Comparison of ENCODE assay signal across 8 cellular contexts in the genomic region with DNA sequence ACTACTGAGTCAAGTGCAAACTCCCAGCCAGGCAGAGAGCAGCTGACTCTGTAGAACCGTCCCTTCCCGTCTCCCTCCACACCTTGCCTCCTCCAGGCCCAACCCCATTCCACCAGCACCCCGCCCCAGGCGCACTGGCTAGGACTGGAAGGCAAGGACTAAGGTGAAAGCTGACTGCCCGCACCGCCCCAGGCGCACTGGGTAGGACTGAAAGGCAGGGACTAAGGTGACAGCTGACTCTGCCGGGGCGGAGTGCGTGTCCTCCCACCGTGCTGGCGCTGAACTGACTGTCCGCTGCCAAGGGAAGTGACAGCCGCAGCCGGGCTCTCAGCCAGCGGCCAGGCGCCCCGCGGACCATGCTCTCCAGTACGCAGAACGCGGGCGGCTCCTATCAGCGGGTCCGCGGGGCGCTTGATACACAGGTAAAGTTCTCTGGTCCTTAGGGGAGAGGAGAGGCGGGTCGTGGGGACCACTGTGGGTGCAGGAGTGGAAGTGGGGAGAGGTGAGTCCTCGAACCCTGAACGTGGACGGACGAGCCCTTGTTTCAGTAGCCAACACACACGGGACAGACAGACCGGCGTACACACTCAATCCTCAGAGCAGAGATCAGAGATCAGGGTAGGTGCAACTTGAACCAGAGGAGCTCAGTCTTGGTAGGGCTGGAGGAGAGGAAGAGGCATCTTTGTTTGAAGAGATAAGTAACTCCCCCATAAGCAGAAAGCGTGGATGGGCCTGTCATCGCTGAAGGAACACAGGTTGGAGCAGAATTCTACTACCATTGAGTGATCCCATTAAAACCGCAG. TPM values are rescaled to one million over a fixed set of nuclear protein-coding genes. Genes with fewer than 3 reads are reported as not detected.
DNase-seq lines count a peak whose midpoint lies in the region; ATAC-seq and TF ChIP-seq lines count a peak whose summit lies in the region.

No MANE protein-coding gene starts in this region.

- TF ChIP-seq CTCF in colonic mucosa (IDR thresholded peaks at IDR 0.05) (no peak), left lung (IDR thresholded peaks at IDR 0.05) (no peak), thoracic aorta (IDR thresholded peaks at IDR 0.05) (no peak)

- H3K27me3 ChIP-seq in colonic mucosa (no peaks in the 10 kb centered on the region), left lung (peaks cover 0 to 17% of the 10 kb centered on the region in 2 donors), thoracic aorta (replicated peaks; ENCODE audit: insufficient read depth) (no peaks in the 10 kb centered on the region)

- H3K27ac ChIP-seq in colonic mucosa (peak overlapping the region; percentile 60), left lung (peak overlapping the region; percentile 33 to 48), thoracic aorta (no peak overlapping the region)

- peak overlapping the region; percentile 45 for H3K4me3 Mint-ChIP-seq in activated CD4-positive, alpha-beta T cell treated with anti-CD3 and anti-CD28 coated beads, Interleukin-2, amount 10 ng/mL, durations not matched to agents 24 days and 14 days

- intact Hi-C loops in activated CD4-positive, alpha-beta T cell treated with anti-CD3 and anti-CD28 coated beads, Interleukin-2, amount 10 ng/mL, durations not matched to agents 24 days and 14 days (cut with micrococcal nuclease), result no loop called here
- intact Hi-C loops in colonic mucosa (cut with DNase I) (no loop called here), left lung (cut with DNase I) (no loop called here)

- H3K27ac Mint-ChIP-seq in activated CD4-positive, alpha-beta T cell treated with anti-CD3 and anti-CD28 coated beads, Interleukin-2, amount 10 ng/mL, durations not matched to agents 24 days and 14 days, result no peak overlapping the region

- ATAC-seq in left lung, result peak; percentile 94
- ATAC-seq in thoracic aorta (ENCODE audit: insufficient number of reproducible peaks, low FRiP score, low read depth), result no peak

- H3K36me3 ChIP-seq in colonic mucosa (no peaks in the 10 kb centered on the region), left lung (no peaks in the 10 kb centered on the region), thoracic aorta (no peaks in the 10 kb centered on the region)

- H3K9me3 ChIP-seq in colonic mucosa (no peaks in the 10 kb centered on the region), left lung (no peaks in the 10 kb centered on the region), thoracic aorta (no peaks in the 10 kb centered on the region)

- H3K9ac ChIP-seq in colonic mucosa (ENCODE audit: low read depth in 2 of 2, low read length in 2 of 2), result peak overlapping the region; percentile 36 to 38

- no peaks in the 10 kb centered on the region for H3K4me1 ChIP-seq in colonic mucosa
- H3K4me1 ChIP-seq in left lung, result no peaks in the 10 kb centered on the region
- H3K4me1 ChIP-seq in thoracic aorta (ENCODE audit: control insufficient read depth in 1 of 2, low read depth in 2 of 2), result no peaks in the 10 kb centered on the region

- no peaks in the 10 kb centered on the region for H3K36me3 Mint-ChIP-seq in activated CD4-positive, alpha-beta T cell treated with anti-CD3 and anti-CD28 coated beads, Interleukin-2, amount 10 ng/mL, durations not matched to agents 24 days and 14 days (ENCODE audit: low read depth)

- no peak for DNase-seq in activated CD4-positive, alpha-beta T cell treated with anti-CD3 and anti-CD28 coated beads, Interleukin-2, amount 10 ng/mL, durations not matched to agents 24 days and 14 days
- no peak for DNase-seq in activated CD4-positive, alpha-beta T cell treated with anti-CD3 and anti-CD28 coated beads for 4 hours
- DNase-seq in colonic mucosa (peak; percentile 97), left lung (peak; percentile 85 to 92), thoracic aorta (ENCODE audit: low spot score) (no peak), SHP77 treated with DMSO at 0.1 percent for 48 hours (lab: John Stamatoyannopoulos, UW) (no peak), SW480 (ENCODE audit: low spot score) (no peak), T1000 (lab: John Stamatoyannopoulos, UW) (no peak)

- H3K4me1 Mint-ChIP-seq in activated CD4-positive, alpha-beta T cell treated with anti-CD3 and anti-CD28 coated beads, Interleukin-2, amount 10 ng/mL, durations not matched to agents 24 days and 14 days, result no peaks in the 10 kb centered on the region

- H3K9me3 Mint-ChIP-seq in activated CD4-positive, alpha-beta T cell treated with anti-CD3 and anti-CD28 coated beads, Interleukin-2, amount 10 ng/mL, durations not matched to agents 24 days and 14 days, result no peaks in the 10 kb centered on the region

- H3K4me3 ChIP-seq in colonic mucosa (peak overlapping the region; percentile 31), left lung (peak overlapping the region; percentile 28 to 30), thoracic aorta (peak overlapping the region; percentile 30)

- peaks cover 35% of the 10 kb centered on the region for H3K27me3 Mint-ChIP-seq in activated CD4-positive, alpha-beta T cell treated with anti-CD3 and anti-CD28 coated beads, Interleukin-2, amount 10 ng/mL, durations not matched to agents 24 days and 14 days

RNA-seq across cellular contexts. Expression of gene RBM11, which starts 58.0 kb away (rescaled TPM):
- total RNA-seq in activated CD4-positive, alpha-beta T cell treated with anti-CD3 and anti-CD28 coated beads, Interleukin-2, amount 10 ng/mL, durations not matched to agents 24 days and 14 days, result 0.84 and 1.4 TPM in 2 replicates
- total RNA-seq in colonic mucosa (1 to 10 TPM in 1 of 2 donors, under 1 TPM in 1; 0.69 to 1.3 TPM), left lung (1 to 10 TPM; 1.4 to 2.0 TPM), thoracic aorta (1 to 10 TPM in 1 of 2 donors, under 1 TPM in 1; 0.49 to 1.5 TPM)

Comparison
In these comparisons a context has a peak if more than half of its experiments do, and no peak if none do; other contexts are left out.
1. DNase-seq: peak in colonic mucosa (single experiment) and left lung (2 of 2); none in activated CD4-positive, alpha-beta T cell treated with anti-CD3 and anti-CD28 coated beads, Interleukin-2, amount 10 ng/mL, durations not matched to agents 24 days and 14 days (single experiment), activated CD4-positive, alpha-beta T cell treated with anti-CD3 and anti-CD28 coated beads for 4 hours (0 of 2), thoracic aorta (single experiment), SHP77 treated with DMSO at 0.1 percent for 48 hours (single experiment), SW480 (single experiment) and T1000 (single experiment).
2. H3K27ac ChIP-seq: peak in colonic mucosa (single experiment) and left lung (2 of 2); none in thoracic aorta (0 of 2).
3. Peak in every context shown above with its lines, with median percentiles within 50 percentile points of each other: H3K4me3 ChIP-seq.